ENCODE assay signal across 9 cellular contexts in the genomic region with DNA sequence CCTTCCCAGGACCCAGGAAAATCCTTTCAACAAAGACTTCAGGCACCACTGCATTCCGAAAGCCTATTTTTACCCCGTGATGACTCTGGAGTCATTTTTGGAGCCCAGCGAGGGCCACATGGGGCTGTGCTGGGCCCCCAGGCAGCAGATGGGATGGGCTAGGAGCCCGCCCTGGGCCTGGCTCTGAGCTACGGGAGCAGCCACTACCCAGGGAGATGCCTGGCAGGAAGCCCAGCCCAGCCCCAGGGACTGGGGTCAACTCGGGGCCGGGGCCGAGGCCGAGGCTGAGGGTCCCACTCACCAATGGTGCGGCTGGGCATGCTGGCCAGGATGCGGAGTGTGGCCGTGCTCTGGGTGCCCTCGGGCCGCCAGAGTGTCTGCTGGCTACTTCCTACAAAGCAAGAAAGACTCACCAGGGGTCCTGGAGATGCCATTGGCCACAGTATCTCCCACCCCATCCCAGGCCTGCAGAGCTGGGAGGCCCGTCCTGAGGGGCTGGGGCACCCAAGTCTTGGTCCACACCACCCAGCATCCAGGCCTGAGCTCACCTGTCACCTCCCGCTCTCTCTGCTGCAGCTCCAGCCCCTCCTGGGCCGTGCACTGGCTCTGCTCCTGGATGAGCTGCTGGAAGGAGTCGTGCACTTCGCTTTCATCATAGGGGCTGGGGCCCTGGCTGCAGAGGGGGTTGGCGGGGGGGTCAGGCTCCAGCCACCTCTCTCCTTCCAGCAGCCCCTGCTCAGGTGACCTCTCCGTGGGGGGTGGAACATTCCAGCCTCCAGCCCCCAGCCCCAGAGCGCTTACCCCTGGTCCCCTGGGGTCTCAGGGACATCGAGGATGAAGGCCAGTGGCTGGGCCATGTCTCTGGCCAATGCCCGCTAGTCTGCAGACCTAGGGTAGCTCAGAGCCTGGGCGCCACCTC. TPM values are rescaled to one million over a fixed set of nuclear protein-coding genes. Genes with fewer than 3 reads are reported as not detected.
DNase-seq lines count a peak whose midpoint lies in the region; ATAC-seq and TF ChIP-seq lines count a peak whose summit lies in the region.
"Had no signal": no experiment of that assay in that cellular context is flagged by ENCODE, and none has a peak within 500 bp of the region (broad histone marks: within the 10 kb centered on the region; RNA-seq: fewer than 3 reads in every experiment).

No MANE protein-coding gene starts in this region.

- H3K4me3 Mint-ChIP-seq in osteocyte (ENCODE audit: unreplicated experiment) = no peak overlapping the region

- H3K27ac ChIP-seq in DOHH2 (ENCODE audit: low read depth, low read length) = peak overlapping the region; percentile 90
- H3K27ac ChIP-seq in colonic mucosa = peak overlapping the region; percentile 92

- H3K27me3 Mint-ChIP-seq in osteocyte (ENCODE audit: unreplicated experiment) = no peaks in the 10 kb centered on the region

- H3K9ac ChIP-seq in colonic mucosa (ENCODE audit: low read depth in 2 of 2, low read length in 2 of 2) = peak overlapping the region in 1 of 2 donors; percentile 41

- H3K4me1 ChIP-seq in DOHH2 (ENCODE audit: control insufficient read depth, low read length) (peaks cover 91% of the 10 kb centered on the region), colonic mucosa (peaks cover 16% of the 10 kb centered on the region)

- intact Hi-C loops in colonic mucosa (cut with DNase I) = loop anchor here (5.0 kb wide), 1 partner anchor 46 kb away; no protein-coding TSS in a partner anchor

- H3K27me3 ChIP-seq in DOHH2 (ENCODE audit: control insufficient read depth, low read length) (no peaks in the 10 kb centered on the region), colonic mucosa (no peaks in the 10 kb centered on the region)

- DNase-seq in NCI-H1694 (lab: John Stamatoyannopoulos, UW) = peak; percentile 32
- no peak for DNase-seq in colonic mucosa
- no peak for DNase-seq in osteocyte (ENCODE audit: extremely low spot score, unreplicated experiment)
- no peak for DNase-seq in cerebellar nuclear complex (lab: John Stamatoyannopoulos, UW)
- no peak for DNase-seq in NCI-H2081 (lab: John Stamatoyannopoulos, UW)
- no peak for DNase-seq in glomerular visceral epithelial cell (ENCODE audit: extremely low spot score)
- DNase-seq: NCI-H1105 treated with DMSO at 0.1 percent for 48 hours had no signal

- H4K20me1 ChIP-seq in DOHH2 (ENCODE audit: control insufficient read depth, insufficient read depth, low read depth, low read length) = no peaks in the 10 kb centered on the region

- H3K36me3 ChIP-seq in DOHH2 (ENCODE audit: control insufficient read depth, low read length) (peaks cover 69% of the 10 kb centered on the region), colonic mucosa (peaks cover 5% of the 10 kb centered on the region)

- peak overlapping the region; percentile 56 for H3K27ac Mint-ChIP-seq in osteocyte (ENCODE audit: unreplicated experiment)

- TF ChIP-seq CTCF in DOHH2 (IDR thresholded peaks at IDR 0.05; ENCODE audit: low read depth, low read length, poor library complexity, severe bottlenecking) (no peak), colonic mucosa (IDR thresholded peaks at IDR 0.05) (no peak), osteocyte (IDR thresholded peaks at IDR 0.05) (no peak)

- peaks cover 36% of the 10 kb centered on the region for H3K4me1 Mint-ChIP-seq in osteocyte (ENCODE audit: unreplicated experiment)

- no peak for ATAC-seq in HG03521 (IDR thresholded peaks at IDR 0.05; ENCODE audit: unreplicated experiment)

- H3K36me3 Mint-ChIP-seq in osteocyte (ENCODE audit: unreplicated experiment) = peaks cover 6% of the 10 kb centered on the region

- peak overlapping the region; percentile 99 for H3K4me2 ChIP-seq in DOHH2 (ENCODE audit: low read length)

- H3F3A ChIP-seq in DOHH2 (ENCODE audit: control insufficient read depth, insufficient read depth) = peaks cover 17% of the 10 kb centered on the region

- H3K9me2 ChIP-seq in DOHH2 (replicated peaks; ENCODE audit: control insufficient read depth, low read length) = no peaks in the 10 kb centered on the region

- H3K9me3 ChIP-seq in DOHH2 (ENCODE audit: control insufficient read depth, insufficient read depth, low read length) (no peaks in the 10 kb centered on the region), colonic mucosa (no peaks in the 10 kb centered on the region)

- H3K4me3 ChIP-seq in DOHH2 (ENCODE audit: low read length) = peak overlapping the region; percentile 95
- peak overlapping the region; percentile 5 for H3K4me3 ChIP-seq in colonic mucosa

- H3K9me3 Mint-ChIP-seq in osteocyte (ENCODE audit: unreplicated experiment) = no peaks in the 10 kb centered on the region

- H3K79me2 ChIP-seq in DOHH2 (ENCODE audit: control insufficient read depth, low read length) = peaks cover 90% of the 10 kb centered on the region

RNA-seq across cellular contexts. Expression of gene TMC6, which starts 2.3 kb away (rescaled TPM):
- total RNA-seq in colonic mucosa (100 to 1,000 TPM; 108 to 159 TPM), osteocyte (31.2 and 32.6 TPM in 2 replicates)

RNA-seq across cellular contexts. Expression of gene TMC8, which starts 4.3 kb away (rescaled TPM):
- 1 to 10 TPM; 5.3 to 5.4 TPM for total RNA-seq in colonic mucosa
- 0.40 and 0.99 TPM in 2 replicates for total RNA-seq in osteocyte

RNA-seq across cellular contexts. Expression of gene C17orf99, which starts 19.9 kb away (rescaled TPM):
- under 1 TPM in 1 of 2 donors, not detected in 1; 0.20 TPM for total RNA-seq in colonic mucosa
- not detected in 2 replicates for total RNA-seq in osteocyte

RNA-seq across cellular contexts. Expression of gene SYNGR2, which starts 42.1 kb away (rescaled TPM):
- total RNA-seq in colonic mucosa = 100 to 1,000 TPM; 256 to 395 TPM
- total RNA-seq in osteocyte = 43.2 and 48.6 TPM in 2 replicates
